In genomic region chr22:36252754-36253522, GRCh38 we compare ENCODE assay signal across 8 cellular contexts. TPM values are rescaled to one million over a fixed set of nuclear protein-coding genes. Genes with fewer than 3 reads are reported as not detected.
DNase-seq lines count a peak whose midpoint lies in the region; ATAC-seq and TF ChIP-seq lines count a peak whose summit lies in the region.

Gene APOL1, plus strand, starts transcription at chr22:36253133. Its CDS starts 1,823 bp downstream, at chr22:36254956.

- WGBS in liver = 24% methylated on average over 10 of the region's 10 CpGs

- H3K9ac ChIP-seq in liver (ENCODE audit: low read depth in 1 of 2, low read length in 2 of 2) (peak within 1 kb of the TSS; percentile 99), stomach smooth muscle (ENCODE audit: low read length in 2 of 2) (peak within 1 kb of the TSS; percentile 65 to 84)

- H3K27ac ChIP-seq in RWPE2 (ENCODE audit: poor library complexity, severe bottlenecking) (no peak within 1 kb of the TSS), breast epithelium (peak within 1 kb of the TSS; percentile 78 to 93), liver (ENCODE audit: low read depth in 1 of 2, low read length in 2 of 2) (peak within 1 kb of the TSS; percentile 93 to 96), stomach smooth muscle (ENCODE audit: low read length) (peak within 1 kb of the TSS; percentile 84)

- POLR2A ChIA-PET in BJ (lab: Charles Lee) = no interaction called here

- H3K36me3 ChIP-seq in BJ (ENCODE audit: control insufficient read depth, insufficient read depth, low read length) (no peaks in the 10 kb centered on the region), RWPE2 (ENCODE audit: low read depth) (no peaks in the 10 kb centered on the region), breast epithelium (no peaks in the 10 kb centered on the region), liver (ENCODE audit: control insufficient read depth in 4 of 4, insufficient read depth in 3 of 4, low read depth in 1 of 4, low read length in 3 of 4) (peaks cover 0 to 10% (median 5%) of the 10 kb centered on the region in 4 donors), stomach smooth muscle (ENCODE audit: control insufficient read depth in 2 of 2, insufficient read depth in 2 of 2, low read length in 2 of 2) (peaks cover 0 to 3% of the 10 kb centered on the region in 2 donors)

- no peaks in the 10 kb centered on the region for H3K4me1 ChIP-seq in RWPE2 (ENCODE audit: insufficient read depth, poor library complexity, severe bottlenecking)
- peaks cover 0 to 16% of the 10 kb centered on the region in 2 donors for H3K4me1 ChIP-seq in breast epithelium
- H3K4me1 ChIP-seq in liver (ENCODE audit: control insufficient read depth in 4 of 4, insufficient read depth in 4 of 4, low read length in 3 of 4) = peaks cover 2 to 49% (median 34%) of the 10 kb centered on the region in 4 donors
- peaks cover 31% of the 10 kb centered on the region for H3K4me1 ChIP-seq in stomach smooth muscle (ENCODE audit: control insufficient read depth, insufficient read depth, low read length)

- DNase-seq in BJ (ENCODE audit: low read depth) = no peak
- no peak for DNase-seq in RWPE2 (ENCODE audit: low spot score)
- peak in 1 of 2 donors; percentile 46 for DNase-seq in breast epithelium (ENCODE audit: low spot score in 2 of 2)
- no peak for DNase-seq in DMS114 treated with DMSO at 0.1 percent for 48 hours (lab: John Stamatoyannopoulos, UW; ENCODE audit: unreplicated experiment)

- no peaks in the 10 kb centered on the region for H3K9me3 ChIP-seq in RWPE2 (ENCODE audit: severe bottlenecking)
- no peaks in the 10 kb centered on the region for H3K9me3 ChIP-seq in breast epithelium
- no peaks in the 10 kb centered on the region for H3K9me3 ChIP-seq in liver (ENCODE audit: control insufficient read depth in 4 of 4, low read length in 3 of 4)
- no peaks in the 10 kb centered on the region for H3K9me3 ChIP-seq in stomach smooth muscle (ENCODE audit: control insufficient read depth in 2 of 2, low read length in 2 of 2)

- intact Hi-C loops in breast epithelium (cut with DNase I; ENCODE audit: low total_unique reads) = no loop called here

- ATAC-seq in GM21381 (IDR thresholded peaks at IDR 0.05; ENCODE audit: unreplicated experiment) = peak; percentile 79
- ATAC-seq in RWPE2 (ENCODE audit: low read depth) = peak; percentile 73
- no peak for ATAC-seq in HG02840 (IDR thresholded peaks at IDR 0.05; ENCODE audit: low FRiP score, unreplicated experiment)

- no peak for TF ChIP-seq RAD21 in liver (IDR thresholded peaks at IDR 0.05)

- H3K27me3 ChIP-seq in BJ (ENCODE audit: control insufficient read depth, insufficient read depth, low read length) (0 out of 2 replicates have a peak, but pooled peaks cover 1% of the 10 kb centered on the region), RWPE2 (ENCODE audit: insufficient read depth, poor library complexity, severe bottlenecking) (no peaks in the 10 kb centered on the region), breast epithelium (no peaks in the 10 kb centered on the region), liver (ENCODE audit: control insufficient read depth in 4 of 4, insufficient read depth in 4 of 4, low read length in 3 of 4) (no peaks in the 10 kb centered on the region), stomach smooth muscle (ENCODE audit: control insufficient read depth in 1 of 2, insufficient read depth in 2 of 2, low read length in 2 of 2) (no peaks in the 10 kb centered on the region)

- TF ChIP-seq CTCF in BJ (IDR thresholded peaks at IDR 0.05; ENCODE audit: insufficient read depth, low read depth, low read length) (no peak), RWPE2 (IDR thresholded peaks at IDR 0.05; ENCODE audit: poor library complexity, severe bottlenecking) (no peak), breast epithelium (IDR thresholded peaks at IDR 0.05) (no peak), liver (IDR thresholded peaks at IDR 0.05; ENCODE audit: low read depth, low read length, missing input control) (no peak)

- TF ChIP-seq POLR2A in breast epithelium (IDR thresholded peaks at IDR 0.05) = no peak

- CTCF ChIA-PET in BJ (lab: Yijun Ruan, JAX) = interaction anchor here (0.8 to 3.5 kb wide), 3 partner anchors 9 to 55 kb away, joined by 3 to 10 read pairs (median 3); no protein-coding TSS in a partner anchor

- H3K4me3 ChIP-seq in BJ (ENCODE audit: low read depth, low read length) (peak within 1 kb of the TSS; percentile 14; the same call in 1 of the 2 replicates), RWPE2 (ENCODE audit: severe bottlenecking) (peak within 1 kb of the TSS; percentile 6), breast epithelium (peak within 1 kb of the TSS; percentile 39 to 62 (median 54)), liver (ENCODE audit: low read depth in 1 of 3, low read length in 3 of 3) (peak within 1 kb of the TSS; percentile 60 to 98 (median 98)), stomach smooth muscle (ENCODE audit: low read length in 2 of 2) (peak within 1 kb of the TSS; percentile 76 to 81)

TF ChIP-seq in liver, 16 proteins besides CTCF, POLR2A, EP300 and RAD21:
- TF ChIP-seq ZBTB33 (IDR thresholded peaks at IDR 0.05) (no peak), GABPA (IDR thresholded peaks at IDR 0.05 in 1 of 2, conservative IDR thresholded peaks at IDR 0.05 in 1 of 2) (no peak), SP1 (IDR thresholded peaks at IDR 0.05) (no peak), TAF1 (conservative IDR thresholded peaks at IDR 0.05) (no peak), RXRA (IDR thresholded peaks at IDR 0.05) (peak; percentile 11 to 42), FOXA2 (IDR thresholded peaks at IDR 0.05) (no peak), HNF4A (conservative IDR thresholded peaks at IDR 0.05) (peak in 1 of 2 donors; percentile 10), JUND (IDR thresholded peaks at IDR 0.05) (no peak), FOXA1 (IDR thresholded peaks at IDR 0.05) (no peak), ATF3 (IDR thresholded peaks at IDR 0.05) (no peak), YY1 (IDR thresholded peaks at IDR 0.05) (peak; percentile 18), MAX (IDR thresholded peaks at IDR 0.05) (no peak), HNF4G (IDR thresholded peaks at IDR 0.05) (no peak), NR2F2 (IDR thresholded peaks at IDR 0.05) (no peak), REST (IDR thresholded peaks at IDR 0.05) (peak; percentile 52), EGR1 (IDR thresholded peaks at IDR 0.05; ENCODE audit: low read depth in 2 of 2) (no peak)

RNA-seq across cellular contexts. Expression of gene APOL1, which starts in this region (rescaled TPM):
- polyA plus RNA-seq in BJ (2011; rRNA removed) = 1.5 and 1.9 TPM in 2 replicates
- 0.38 and 1.6 TPM in 2 replicates for polyA minus RNA-seq in BJ (2011; rRNA and poly(A)+ RNA removed)
- total RNA-seq in breast epithelium = 10 to 100 TPM in 2 of 3 donors, 1 to 10 TPM in 1; 5.9 to 38.3 (median 22.2) TPM
- 100 to 1,000 TPM in 1 of 2 donors, 1 to 10 TPM in 1; 7.7 to 129 TPM for total RNA-seq in liver
- 10 to 100 TPM; 57.7 to 61.3 TPM for polyA plus RNA-seq in liver

Comparison
In these comparisons a context has a peak if more than half of its experiments do, and no peak if none do; other contexts are left out.
1. RNA of gene APOL1 (polyA plus RNA-seq): 57.7 to 61.3 TPM in liver; 1.5 to 1.9 TPM in BJ; every median in the first group is over 10 times any median in the second.
2. H3K4me3 ChIP-seq: peak in every context shown above with its lines; median percentile 98 in liver; 78 in stomach smooth muscle; 54 in breast epithelium; 14 in BJ; 6 in RWPE2.